In the genomic region with DNA sequence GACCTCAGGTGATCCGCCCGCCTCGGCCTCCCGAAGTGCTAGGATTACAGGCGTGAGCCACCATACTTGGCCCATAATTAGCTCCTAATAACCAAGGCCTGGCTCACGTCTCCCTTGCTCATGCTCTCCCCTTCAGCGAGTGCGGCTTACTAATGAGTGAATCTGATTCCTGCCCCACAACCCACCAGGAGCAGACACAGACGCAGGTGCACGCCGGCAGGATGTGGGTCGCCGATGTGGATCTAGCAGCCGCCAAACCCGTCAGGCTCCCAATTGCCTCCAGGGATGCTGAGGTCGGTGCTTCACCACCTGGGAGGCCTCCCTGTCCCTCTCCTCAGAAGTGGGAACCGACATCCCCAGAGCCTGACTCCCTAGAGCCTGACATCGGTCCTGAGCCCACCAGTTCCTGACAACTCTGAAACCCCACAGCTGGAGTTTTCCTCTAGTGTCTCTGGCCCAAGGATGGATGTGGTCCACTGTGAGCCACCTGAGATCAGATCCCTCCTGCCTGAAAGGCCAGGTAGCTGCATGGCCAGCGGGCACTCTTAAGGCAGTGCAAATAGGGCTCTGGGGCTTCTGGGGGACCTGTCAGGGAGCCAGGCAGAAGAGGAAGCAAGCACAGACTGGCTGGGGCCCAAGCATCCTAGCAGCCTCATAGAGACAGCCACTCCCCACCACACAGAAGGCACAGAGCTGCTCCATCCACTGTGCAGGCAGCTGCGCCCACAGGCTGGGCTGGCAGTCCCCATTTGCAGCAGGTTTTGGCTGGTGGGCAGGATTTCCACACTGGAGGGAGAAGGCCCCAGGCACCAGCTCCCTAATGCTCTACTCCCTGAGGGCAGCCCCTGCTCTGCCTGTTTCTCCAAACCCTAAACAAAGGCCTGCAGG, we compare ENCODE assay signal across 18 cellular contexts. TPM values are rescaled to one million over a fixed set of nuclear protein-coding genes. Genes with fewer than 3 reads are reported as not detected.
DNase-seq lines count a peak whose midpoint lies in the region; TF ChIP-seq lines count a peak whose summit lies in the region.
"Had no signal": no experiment of that assay in that cellular context is flagged by ENCODE, and none has a peak within 500 bp of the region (broad histone marks: within the 10 kb centered on the region; RNA-seq: fewer than 3 reads in every experiment).

No MANE protein-coding gene starts in this region.

- peak overlapping the region; percentile 87 for H3K27ac ChIP-seq in KOPT-K1 (ENCODE audit: low read depth, low read length, poor library complexity, severe bottlenecking)
- H3K27ac ChIP-seq: SJSA1 had no signal

- H3K27me3 Mint-ChIP-seq in type B pancreatic cell, result no peaks in the 10 kb centered on the region
- H3K27me3 Mint-ChIP-seq: B cell had no signal

- DNase-seq in 8988T (peak; percentile 8), D341Med (ENCODE audit: low spot score) (peak; percentile 28), myocyte (ENCODE audit: low read depth) (peak; percentile 65), hepatic stellate cell (ENCODE audit: low spot score) (no peak), dedifferentiated amniotic fluid mesenchymal stem cell (ENCODE audit: extremely low spot score) (no peak), cardiac septum (ENCODE audit: low spot score) (no peak), type B pancreatic cell (ENCODE audit: extremely low spot score, unreplicated experiment) (no peak)
- DNase-seq: DMS153, IMR-90, NCI-H1436, NCI-H2029 treated with DMSO at 0.1 percent for 48 hours, NCI-H524, OCI-M1 had no signal

- H3K9me3 ChIP-seq in KOPT-K1 (ENCODE audit: insufficient read depth, low read length, poor library complexity, severe bottlenecking), result no peaks in the 10 kb centered on the region
- H3K9me3 ChIP-seq: SJSA1 had no signal

- H3K36me3 ChIP-seq in KOPT-K1 (ENCODE audit: insufficient read depth, low read length), result peaks cover 80% of the 10 kb centered on the region

- no peaks in the 10 kb centered on the region for H3K9me3 Mint-ChIP-seq in type B pancreatic cell

- no peaks in the 10 kb centered on the region for H3K4me1 Mint-ChIP-seq in type B pancreatic cell (ENCODE audit: unreplicated experiment)
- H3K4me1 Mint-ChIP-seq: B cell had no signal

- TF ChIP-seq CTCF in type B pancreatic cell (conservative IDR thresholded peaks at IDR 0.05), result no peak

- no peak overlapping the region for H3K27ac Mint-ChIP-seq in type B pancreatic cell
- H3K27ac Mint-ChIP-seq: B cell had no signal

- H3K4me3 Mint-ChIP-seq in type B pancreatic cell, result no peak overlapping the region
- H3K4me3 Mint-ChIP-seq: B cell had no signal

- peaks cover 6% of the 10 kb centered on the region for H3K36me3 Mint-ChIP-seq in type B pancreatic cell

- intact Hi-C loops in cardiac septum (cut with DNase I), result no loop called here

RNA-seq across cellular contexts. Expression of gene EXOC7, which starts 10.8 kb away (rescaled TPM):
- total RNA-seq in myocyte (86.2 and 104 TPM in 2 replicates), cardiac septum (86.9 TPM), type B pancreatic cell (ENCODE audit: low replicate concordance) (171 and 201 TPM in 2 replicates)
- polyA plus RNA-seq in myocyte (2012), result 104 TPM

RNA-seq across cellular contexts. Expression of gene ZACN, which starts 13.8 kb away (rescaled TPM):
- not detected in 2 replicates for total RNA-seq in myocyte
- 14.7 TPM for polyA plus RNA-seq in myocyte (2012)
- total RNA-seq in cardiac septum, result not detected
- total RNA-seq in type B pancreatic cell (ENCODE audit: low replicate concordance), result 0.29 TPM in 1 of 2 replicates, not detected in the other
- total RNA-seq: A673, HT-29, IMR-90, SJSA1 had no signal
- polyA plus RNA-seq: IMR-90 had no signal

RNA-seq across cellular contexts. Expression of gene GALR2, which starts 18.2 kb away (rescaled TPM):
- not detected in 2 replicates for total RNA-seq in myocyte
- 0.09 TPM for polyA plus RNA-seq in myocyte (2012)
- not detected for total RNA-seq in cardiac septum
- 0.94 and 1.3 TPM in 2 replicates for total RNA-seq in type B pancreatic cell (ENCODE audit: low replicate concordance)
- total RNA-seq: A673, IMR-90 had no signal

RNA-seq across cellular contexts. Expression of gene SRP68, which starts 20.5 kb away (rescaled TPM):
- total RNA-seq in myocyte, result 32.5 and 41.7 TPM in 2 replicates
- polyA plus RNA-seq in myocyte (2012), result 60.6 TPM
- total RNA-seq in cardiac septum, result 53.9 TPM
- total RNA-seq in type B pancreatic cell (ENCODE audit: low replicate concordance), result 86.7 and 89.6 TPM in 2 replicates

RNA-seq across cellular contexts. Expression of gene FOXJ1, which starts 48.3 kb away (rescaled TPM):
- total RNA-seq in myocyte (not detected in 2 replicates), cardiac septum (not detected), type B pancreatic cell (ENCODE audit: low replicate concordance) (5.3 and 18.2 TPM in 2 replicates)
- not detected for polyA plus RNA-seq in myocyte (2012)
- total RNA-seq: IMR-90, SJSA1 had no signal

Comparison
In these comparisons a context has a peak if more than half of its experiments do, and no peak if none do; other contexts are left out.
1. DNase-seq: peak in 8988T (single experiment), D341Med (single experiment) and myocyte (single experiment); none in hepatic stellate cell (single experiment), dedifferentiated amniotic fluid mesenchymal stem cell (single experiment), cardiac septum (single experiment) and type B pancreatic cell (single experiment).